ENCODE assay signal across 9 cellular contexts in the genomic region with DNA sequence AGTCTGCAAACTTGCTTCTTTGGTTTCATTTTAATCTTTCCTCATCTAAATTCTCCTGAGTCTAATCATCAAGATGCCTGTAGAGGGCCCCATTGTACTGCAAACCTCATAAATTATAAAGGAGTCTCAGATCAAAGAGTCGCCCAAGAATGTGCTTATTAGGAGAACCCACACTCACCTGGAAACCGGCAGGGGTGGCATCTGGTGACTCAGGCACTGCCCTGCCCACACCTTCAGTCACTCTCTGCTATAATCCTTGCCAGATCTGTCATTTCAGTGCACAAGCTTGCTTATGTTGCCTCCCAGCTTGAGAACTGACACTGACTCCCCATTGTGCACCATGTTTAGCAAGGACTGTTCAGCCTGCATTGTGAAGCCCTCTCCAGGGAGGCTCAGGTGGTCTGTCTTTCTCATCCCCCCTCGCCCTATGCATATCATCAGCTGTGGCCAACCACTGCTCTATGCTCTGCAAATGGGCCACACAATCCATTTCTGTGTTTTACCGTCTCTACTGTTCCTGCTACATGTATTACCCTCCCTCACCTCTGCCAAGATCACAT. TPM values are rescaled to one million over a fixed set of nuclear protein-coding genes. Genes with fewer than 3 reads are reported as not detected.
DNase-seq lines count a peak whose midpoint lies in the region; FAIRE-seq and TF ChIP-seq lines count a peak whose summit lies in the region.
"Had no signal": no experiment of that assay in that cellular context is flagged by ENCODE, and none has a peak within 500 bp of the region (broad histone marks: within the 10 kb centered on the region; RNA-seq: fewer than 3 reads in every experiment).

No MANE protein-coding gene starts in this region.

- no peak for FAIRE-seq in H54 (lab: Jason Lieb, UNC)
- FAIRE-seq: frontal cortex had no signal

- H3K18ac ChIP-seq in mesenchymal stem cell (ENCODE audit: low read depth in 1 of 2, low read length in 2 of 2), result no peak overlapping the region

- intact Hi-C loops in transverse colon (cut with DNase I; ENCODE audit: low total_unique reads), result no loop called here

- H3K9ac ChIP-seq in SK-N-SH (no peak overlapping the region), mesenchymal stem cell (ENCODE audit: low read length) (peak overlapping the region; percentile 31)

- no peaks in the 10 kb centered on the region; a peak in 1 of 4 replicates for H3K4me1 ChIP-seq in SK-N-SH (ENCODE audit: control insufficient read depth in 1 of 2, insufficient read depth in 2 of 2, low read depth in 1 of 2, low read length in 1 of 2)
- H3K4me1 ChIP-seq in mesenchymal stem cell (ENCODE audit: control insufficient read depth, insufficient read depth, low read depth, low read length), result peaks cover 2% of the 10 kb centered on the region
- peaks cover 0 to 4% (median 0%) of the 10 kb centered on the region in 4 donors for H3K4me1 ChIP-seq in transverse colon

- H3K79me1 ChIP-seq in mesenchymal stem cell (replicated peaks; ENCODE audit: low read length, poor library complexity, severe bottlenecking), result no peaks in the 10 kb centered on the region

- TF ChIP-seq RAD21 in SK-N-SH (IDR thresholded peaks at IDR 0.05; ENCODE audit: low read length), result peak; percentile 62

- TF ChIP-seq CTCF in LNCaP clone FGC (IDR thresholded peaks at IDR 0.05; ENCODE audit: control insufficient read depth, extremely low read depth, insufficient read depth) (peak; percentile 56), SK-N-SH (IDR thresholded peaks at IDR 0.05) (peak; percentile 72), transverse colon (IDR thresholded peaks at IDR 0.05) (peak; percentile 20 to 67 (median 55))

- H3K79me2 ChIP-seq in SK-N-SH (ENCODE audit: insufficient read depth), result no peaks in the 10 kb centered on the region

- WGBS in SK-N-SH (ENCODE audit: low lambda C conversion rate), result 4% methylated on average over 4 of the region's 4 CpGs
- WGBS in mesenchymal stem cell, result 28% methylated on average over 4 of the region's 4 CpGs
- WGBS in transverse colon (ENCODE audit: low coverage in 1 of 2), 2 donors, result 36 to 64% methylated on average over 2 to 4 of the region's 4 CpGs

- no peaks in the 10 kb centered on the region for H3F3A ChIP-seq in SK-N-SH (replicated peaks; ENCODE audit: insufficient read depth)

- no peak overlapping the region for H4K8ac ChIP-seq in mesenchymal stem cell (ENCODE audit: low read length)

- no peak overlapping the region for H3K23ac ChIP-seq in mesenchymal stem cell (ENCODE audit: low read length in 2 of 2)

- no peaks in the 10 kb centered on the region for H3K36me3 ChIP-seq in SK-N-SH (replicated peaks in 1 of 2; ENCODE audit: control insufficient read depth in 1 of 2, insufficient read depth in 2 of 2, low read length in 1 of 2)
- H3K36me3 ChIP-seq in mesenchymal stem cell (ENCODE audit: control insufficient read depth in 1 of 2, insufficient read depth in 2 of 2, low read depth in 1 of 2, low read length in 2 of 2), result no peaks in the 10 kb centered on the region
- H3K36me3 ChIP-seq in transverse colon, result no peaks in the 10 kb centered on the region

- no peak overlapping the region for H2BK5ac ChIP-seq in mesenchymal stem cell (ENCODE audit: low read depth, low read length, poor library complexity, severe bottlenecking)

- no peak overlapping the region for H3K14ac ChIP-seq in mesenchymal stem cell (ENCODE audit: low read length in 2 of 2)

- no peak overlapping the region for H3K4ac ChIP-seq in mesenchymal stem cell (ENCODE audit: low read depth in 1 of 2, low read length in 2 of 2)

- 0 out of 2 replicates have a peak overlapping the region, but pooled peaks have one; percentile 43 for H2AFZ ChIP-seq in SK-N-SH (ENCODE audit: low read depth)
- H2AFZ ChIP-seq in mesenchymal stem cell (ENCODE audit: low read depth, low read length), result peak overlapping the region; percentile 43

- no peak overlapping the region for H4K91ac ChIP-seq in mesenchymal stem cell (ENCODE audit: low read length)

- H2BK15ac ChIP-seq in mesenchymal stem cell (ENCODE audit: low read depth, poor library complexity, severe bottlenecking), result no peak overlapping the region

- H3K27ac ChIP-seq in SK-N-SH (ENCODE audit: low read depth in 2 of 2, low read length in 1 of 2), result no peak overlapping the region
- H3K27ac ChIP-seq in mesenchymal stem cell (ENCODE audit: low read length, poor library complexity, severe bottlenecking), result no peak overlapping the region
- no peak overlapping the region for H3K27ac ChIP-seq in transverse colon

- TF ChIP-seq POLR2A in H54 (IDR thresholded peaks at IDR 0.05; ENCODE audit: low read depth, low read length) (no peak), transverse colon (IDR thresholded peaks at IDR 0.05) (no peak)

- CTCF ChIA-PET in SK-N-SH (lab: Yijun Ruan, JAX), result interaction anchor here (0.7 to 3.0 kb wide), 13 partner anchors 8 to 589 kb away, joined by 3 to 21 read pairs (median 4); no protein-coding TSS in a partner anchor

- no peak overlapping the region for H2BK12ac ChIP-seq in mesenchymal stem cell (ENCODE audit: low read length in 2 of 2)

- no peak overlapping the region for H2AK5ac ChIP-seq in mesenchymal stem cell (ENCODE audit: low read length, severe bottlenecking)

- DNase-seq in activated CD8-positive, alpha-beta memory T cell treated with anti-CD3 and anti-CD28 coated beads for 24 hours, result peak; percentile 57
- no peak for DNase-seq in activated CD8-positive, alpha-beta memory T cell treated with anti-CD3 and anti-CD28 coated beads, Interleukin-2, amount 50 U/mL, for 48 hours
- DNase-seq in H54 (ENCODE audit: insufficient read length, low spot score) (peak; percentile 4), LNCaP clone FGC (ENCODE audit: low read depth) (peak; percentile 41), SK-N-SH (peak; percentile 7), dedifferentiated amniotic fluid mesenchymal stem cell (ENCODE audit: extremely low spot score) (peak; percentile 73), mesenchymal stem cell (peak; percentile 70), transverse colon (peak; percentile 43)

- in situ Hi-C loops in transverse colon (cut with MboI; ENCODE audit: low pct_ligation_motif_present in 1 of 4, low pct_unique_long_range_greater_than_20kb in 1 of 4, low sequenced_read_pairs in 3 of 4), result loop anchor here in 2 of 4 donors (10.0 to 25.0 kb wide), 2 partner anchors 133 to 354 kb away; no protein-coding TSS in a partner anchor

- H3K4me3 ChIP-seq in LNCaP clone FGC (ENCODE audit: low read depth, low read length) (no peak overlapping the region), SK-N-SH (ENCODE audit: low read depth in 2 of 2, low read length in 1 of 2) (peak overlapping the region in 1 of 2 experiments; percentile 13; a peak in 1 of 4 replicates), mesenchymal stem cell (ENCODE audit: insufficient read depth in 1 of 2, low read depth in 1 of 2, low read length in 2 of 2) (no peak overlapping the region), transverse colon (no peak overlapping the region)

- no peaks in the 10 kb centered on the region for H3K9me2 ChIP-seq in SK-N-SH

- POLR2A ChIA-PET in SK-N-SH (lab: Yijun Ruan, JAX), result interaction anchor here (0.6 kb wide), 1 partner anchor 543 kb away, joined by 6 read pairs; no protein-coding TSS in a partner anchor

- TF ChIP-seq EP300 in SK-N-SH (IDR thresholded peaks at IDR 0.05; ENCODE audit: borderline replicate concordance in 1 of 2, low read depth in 1 of 2, low read length in 1 of 2), result no peak
- no peak for TF ChIP-seq EP300 in transverse colon (IDR thresholded peaks at IDR 0.05; ENCODE audit: low read depth)

- peaks cover 19% of the 10 kb centered on the region for H3K27me3 ChIP-seq in SK-N-SH (ENCODE audit: insufficient read depth)
- no peaks in the 10 kb centered on the region for H3K27me3 ChIP-seq in mesenchymal stem cell (ENCODE audit: control insufficient read depth in 1 of 2, insufficient read depth in 1 of 2, low read length in 2 of 2)
- H3K27me3 ChIP-seq in transverse colon, result no peaks in the 10 kb centered on the region

- H3K9me3 ChIP-seq in SK-N-SH (no peaks in the 10 kb centered on the region), mesenchymal stem cell (ENCODE audit: control insufficient read depth, low read length) (no peaks in the 10 kb centered on the region), transverse colon (no peaks in the 10 kb centered on the region)

- no peaks in the 10 kb centered on the region for H4K20me1 ChIP-seq in SK-N-SH (ENCODE audit: insufficient read depth)

- H3K4me2 ChIP-seq in SK-N-SH, result peak overlapping the region; percentile 37; the same call in 1 of the 2 replicates
- H3K4me2 ChIP-seq in mesenchymal stem cell (ENCODE audit: low read length, poor library complexity, severe bottlenecking), result no peak overlapping the region

- H2BK120ac ChIP-seq in mesenchymal stem cell (ENCODE audit: low read depth, low read length), result no peak overlapping the region

TF ChIP-seq in SK-N-SH, 30 proteins besides CTCF, POLR2A, EP300 and RAD21:
- TF ChIP-seq TEAD4 (IDR thresholded peaks at IDR 0.05; ENCODE audit: borderline replicate concordance, insufficient read depth) (no peak), SMC3 (IDR thresholded peaks at IDR 0.05; ENCODE audit: low read depth, low read length) (0 out of 2 replicates have a peak, but pooled peaks have one; percentile 24), ZBTB33 (IDR thresholded peaks at IDR 0.05; ENCODE audit: borderline replicate concordance, low read depth) (no peak)

RNA-seq across cellular contexts. Expression of gene EPGN, which starts 12.4 kb away (rescaled TPM):
- 0.23 and 0.52 TPM in 2 replicates for polyA plus RNA-seq in SK-N-SH (2012; rRNA removed)
- polyA plus RNA-seq in SK-N-SH (2012; cell fraction: cytosol; rRNA removed), result 0.38 and 0.76 TPM in 2 replicates
- polyA plus RNA-seq in SK-N-SH (2012; cell fraction: nucleus; rRNA removed), result 0.09 and 0.20 TPM in 2 replicates
- not detected for polyA plus RNA-seq in mesenchymal stem cell (2013, experiment 1 of 2)
- polyA plus RNA-seq in mesenchymal stem cell (2013, experiment 2 of 2), result not detected
- total RNA-seq in transverse colon, result not detected
- total RNA-seq: frontal cortex had no signal

RNA-seq across cellular contexts. Expression of gene EREG, which starts 44.3 kb away (rescaled TPM):
- not detected in 2 replicates for polyA plus RNA-seq in SK-N-SH (2012; rRNA removed)
- polyA plus RNA-seq in SK-N-SH (2012; cell fraction: cytosol; rRNA removed), result not detected in 2 replicates
- polyA plus RNA-seq in SK-N-SH (2012; cell fraction: nucleus; rRNA removed), result not detected in 2 replicates
- polyA plus RNA-seq in mesenchymal stem cell (2013, experiment 1 of 2), result 3.8 TPM
- polyA plus RNA-seq in mesenchymal stem cell (2013, experiment 2 of 2), result 4.0 TPM
- 1 to 10 TPM in 3 of 4 donors, not detected in 1; 1.2 to 4.0 (median 4.0) TPM for total RNA-seq in transverse colon
- total RNA-seq: frontal cortex had no signal
